In genomic region chr7:106111671-106112117, GRCh38 we compare ENCODE assay signal across 1 cellular context.
A peak's percentile ranks its signal among the peaks of the same experiment; 100 is the strongest.
TF ChIP-seq lines count a peak whose summit lies in the region.

No MANE protein-coding gene starts in this region.

TF ChIP-seq in GM12878, 131 proteins besides CTCF, POLR2A, EP300 and RAD21 (continues in another document):
- peak; percentile 73 for TF ChIP-seq MTA2 (IDR thresholded peaks at IDR 0.05; ENCODE audit: low read depth)
- TF ChIP-seq RELA (IDR thresholded peaks at IDR 0.05; ENCODE audit: borderline replicate concordance, partially characterized antibody), result peak; percentile 76
- TF ChIP-seq DPF2 (IDR thresholded peaks at IDR 0.05), result peak; percentile 96
- TF ChIP-seq ZNF687 (IDR thresholded peaks at IDR 0.05), result peak; percentile 59; the same call in 1 of the 2 replicates
- TF ChIP-seq IRF5 (IDR thresholded peaks at IDR 0.05; ENCODE audit: borderline replicate concordance), result peak; percentile 73
- TF ChIP-seq NR2F1 (conservative IDR thresholded peaks at IDR 0.05), result peak; percentile 74
- TF ChIP-seq PKNOX1 (IDR thresholded peaks at IDR 0.05), result no peak
- TF ChIP-seq IKZF2 (IDR thresholded peaks at IDR 0.05), result peak; percentile 98 to 99
- no peak for TF ChIP-seq SMC3 (IDR thresholded peaks at IDR 0.05; ENCODE audit: borderline replicate concordance, low read length)
- TF ChIP-seq TCF12 (IDR thresholded peaks at IDR 0.05; ENCODE audit: low read depth, low read length), result 0 out of 2 replicates have a peak, but pooled peaks have one; percentile 43
- peak; percentile 54 for TF ChIP-seq BCL3 (IDR thresholded peaks at IDR 0.05; ENCODE audit: borderline replicate concordance, insufficient read depth, low read depth, low read length, poor library complexity, severe bottlenecking)
- TF ChIP-seq RFX5 (IDR thresholded peaks at IDR 0.05; ENCODE audit: low read depth, low read length), result no peak
- no peak for TF ChIP-seq MXI1 (IDR thresholded peaks at IDR 0.05; ENCODE audit: low read depth, low read length)
- TF ChIP-seq TBL1XR1 (IDR thresholded peaks at IDR 0.05; ENCODE audit: low read depth, low read length), result peak; percentile 77; the same call in 1 of the 2 replicates
- TF ChIP-seq E2F4 (IDR thresholded peaks at IDR 0.05; ENCODE audit: low read depth, low read length), result no peak
- TF ChIP-seq PRDM15 (CRISPR knock-in tag; IDR thresholded peaks at IDR 0.05), result no peak
- peak; percentile 58; the same call in 1 of the 2 replicates for TF ChIP-seq MLLT1 (IDR thresholded peaks at IDR 0.05)
- TF ChIP-seq ZBTB11 (CRISPR knock-in tag; IDR thresholded peaks at IDR 0.05), result no peak
- TF ChIP-seq NKRF (conservative IDR thresholded peaks at IDR 0.05), result peak; percentile 87
- TF ChIP-seq ZNF217 (IDR thresholded peaks at IDR 0.05), result peak; percentile 82
- peak; percentile 31; the same call in 1 of the 2 replicates for TF ChIP-seq ATF7 (IDR thresholded peaks at IDR 0.05; ENCODE audit: low read depth)
- peak; percentile 100 for TF ChIP-seq IKZF1 (conservative IDR thresholded peaks at IDR 0.05)
- no peak for TF ChIP-seq SIN3A (IDR thresholded peaks at IDR 0.05; ENCODE audit: low read depth, low read length)
- TF ChIP-seq HDAC2 (IDR thresholded peaks at IDR 0.05), result no peak
- peak; percentile 93 for TF ChIP-seq RELB (IDR thresholded peaks at IDR 0.05; ENCODE audit: low read depth)
- TF ChIP-seq NR2C1 (IDR thresholded peaks at IDR 0.05), result 0 out of 2 replicates have a peak, but pooled peaks have one; percentile 21
- peak in 1 of 2 experiments; percentile 80; a peak in 1 of 3 replicates for TF ChIP-seq EGR1 (IDR thresholded peaks at IDR 0.05; ENCODE audit: borderline replicate concordance in 1 of 2, low read depth in 2 of 2, low read length in 2 of 2)
- TF ChIP-seq STAT1 (conservative IDR thresholded peaks at IDR 0.05), result peak; percentile 64; the same call in 1 of the 2 replicates
- TF ChIP-seq MEF2B (IDR thresholded peaks at IDR 0.05; ENCODE audit: partially characterized antibody, poor library complexity, severe bottlenecking), result peak; percentile 93
